8 cellular contexts compared by ENCODE assay signal in the genomic region with DNA sequence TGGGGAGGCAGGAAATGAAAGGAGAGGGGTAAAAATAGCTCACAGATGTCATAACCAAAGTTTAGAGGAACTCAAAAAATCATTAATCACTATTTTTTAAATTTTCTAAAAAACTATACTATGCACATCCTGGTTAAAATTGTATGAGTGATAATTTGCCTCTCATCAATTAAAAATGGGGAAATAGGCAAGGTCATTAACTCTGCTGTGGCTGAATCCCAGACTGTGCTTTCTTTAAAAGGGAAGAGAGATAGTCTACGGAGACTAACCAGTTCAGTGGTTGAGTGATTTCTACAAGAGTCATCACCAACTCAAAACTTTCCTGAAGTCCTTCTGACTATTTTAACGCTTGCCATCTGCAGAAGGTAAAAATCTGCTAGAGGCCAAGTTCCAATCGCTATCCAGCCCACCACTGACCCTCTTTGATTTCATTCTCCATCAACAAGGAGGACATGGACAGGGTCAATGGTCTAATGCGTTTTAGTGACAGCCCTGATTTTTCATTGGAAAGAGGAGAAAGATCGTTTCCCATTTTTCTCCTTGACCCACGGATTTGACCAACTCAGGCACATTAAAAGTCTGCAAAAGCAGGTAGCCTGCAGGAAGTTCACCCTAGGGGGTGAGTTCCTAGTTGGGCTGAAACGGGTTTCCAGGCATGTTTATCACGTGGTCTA. TPM values are rescaled to one million over a fixed set of nuclear protein-coding genes. Genes with fewer than 3 reads are reported as not detected.
DNase-seq lines count a peak whose midpoint lies in the region; ATAC-seq lines count a peak whose summit lies in the region.

No MANE protein-coding gene starts in this region.

- H3K9me3 ChIP-seq in iPS-18c (ENCODE audit: control insufficient read depth, insufficient read depth, low read length), result peaks cover 2% of the 10 kb centered on the region

- peaks cover 36% of the 10 kb centered on the region for H3K4me1 Mint-ChIP-seq in activated T-helper 17 cell treated with anti-CD3 and anti-CD28 coated beads, Interleukin-2, amount 50 U/mL, for 72 hours
- peaks cover 60% of the 10 kb centered on the region for H3K4me1 Mint-ChIP-seq in stimulated activated memory B cell treated with anti-CD40 and anti-IgM and Interleukin-4, amounts not matched to agents 10 μg/mL and 1 μg/mL and 100 μg/mL, for 72 hours

- ATAC-seq in GM21390 (IDR thresholded peaks at IDR 0.05; ENCODE audit: unreplicated experiment) (peak; percentile 19), HG03571 (IDR thresholded peaks at IDR 0.05; ENCODE audit: unreplicated experiment) (peak; percentile 8)
- ATAC-seq in activated T-helper 17 cell treated with anti-CD3 and anti-CD28 coated beads, Interleukin-2, amount 50 U/mL, for 72 hours (replicated peaks), result peak; percentile 5
- ATAC-seq in stimulated activated memory B cell treated with anti-CD40 and anti-IgM and Interleukin-4, amounts not matched to agents 10 μg/mL and 1 μg/mL and 100 μg/mL, for 72 hours, result no peak

- peak overlapping the region; percentile 83 for H3K27ac Mint-ChIP-seq in activated T-helper 17 cell treated with anti-CD3 and anti-CD28 coated beads, Interleukin-2, amount 50 U/mL, for 72 hours
- H3K27ac Mint-ChIP-seq in stimulated activated memory B cell treated with anti-CD40 and anti-IgM and Interleukin-4, amounts not matched to agents 10 μg/mL and 1 μg/mL and 100 μg/mL, for 72 hours, result peak overlapping the region; percentile 87

- H3K4me3 Mint-ChIP-seq in activated T-helper 17 cell treated with anti-CD3 and anti-CD28 coated beads, Interleukin-2, amount 50 U/mL, for 72 hours, result peak overlapping the region; percentile 80
- H3K4me3 Mint-ChIP-seq in stimulated activated memory B cell treated with anti-CD40 and anti-IgM and Interleukin-4, amounts not matched to agents 10 μg/mL and 1 μg/mL and 100 μg/mL, for 72 hours, result peak overlapping the region; percentile 81

- H3K4me3 ChIP-seq in iPS-18c (ENCODE audit: insufficient read depth, low read depth, low read length), result peak overlapping the region; percentile 78

- no peaks in the 10 kb centered on the region for H3K27me3 Mint-ChIP-seq in activated T-helper 17 cell treated with anti-CD3 and anti-CD28 coated beads, Interleukin-2, amount 50 U/mL, for 72 hours
- H3K27me3 Mint-ChIP-seq in stimulated activated memory B cell treated with anti-CD40 and anti-IgM and Interleukin-4, amounts not matched to agents 10 μg/mL and 1 μg/mL and 100 μg/mL, for 72 hours, result no peaks in the 10 kb centered on the region

- H3K9me3 Mint-ChIP-seq in activated T-helper 17 cell treated with anti-CD3 and anti-CD28 coated beads, Interleukin-2, amount 50 U/mL, for 72 hours, result no peaks in the 10 kb centered on the region
- H3K9me3 Mint-ChIP-seq in stimulated activated memory B cell treated with anti-CD40 and anti-IgM and Interleukin-4, amounts not matched to agents 10 μg/mL and 1 μg/mL and 100 μg/mL, for 72 hours, result no peaks in the 10 kb centered on the region

- H3K36me3 Mint-ChIP-seq in activated T-helper 17 cell treated with anti-CD3 and anti-CD28 coated beads, Interleukin-2, amount 50 U/mL, for 72 hours (ENCODE audit: low read depth), result peaks cover 21% of the 10 kb centered on the region
- H3K36me3 Mint-ChIP-seq in stimulated activated memory B cell treated with anti-CD40 and anti-IgM and Interleukin-4, amounts not matched to agents 10 μg/mL and 1 μg/mL and 100 μg/mL, for 72 hours, result peaks cover 18% of the 10 kb centered on the region

- peak; percentile 35 for DNase-seq in EH (ENCODE audit: low read depth)
- DNase-seq in putamen (ENCODE audit: low spot score), result no peak
- no peak for DNase-seq in NCI-H1105 (lab: John Stamatoyannopoulos, UW)

RNA-seq across cellular contexts. Expression of a gene that starts 0.8 kb away (rescaled TPM):
- total RNA-seq in activated T-helper 17 cell treated with anti-CD3 and anti-CD28 coated beads, Interleukin-2, amount 50 U/mL, for 72 hours, result 10 to 100 TPM; 34.3 to 42.5 TPM
